Comparison of ENCODE assay signal across 2 cellular contexts in the genomic region with DNA sequence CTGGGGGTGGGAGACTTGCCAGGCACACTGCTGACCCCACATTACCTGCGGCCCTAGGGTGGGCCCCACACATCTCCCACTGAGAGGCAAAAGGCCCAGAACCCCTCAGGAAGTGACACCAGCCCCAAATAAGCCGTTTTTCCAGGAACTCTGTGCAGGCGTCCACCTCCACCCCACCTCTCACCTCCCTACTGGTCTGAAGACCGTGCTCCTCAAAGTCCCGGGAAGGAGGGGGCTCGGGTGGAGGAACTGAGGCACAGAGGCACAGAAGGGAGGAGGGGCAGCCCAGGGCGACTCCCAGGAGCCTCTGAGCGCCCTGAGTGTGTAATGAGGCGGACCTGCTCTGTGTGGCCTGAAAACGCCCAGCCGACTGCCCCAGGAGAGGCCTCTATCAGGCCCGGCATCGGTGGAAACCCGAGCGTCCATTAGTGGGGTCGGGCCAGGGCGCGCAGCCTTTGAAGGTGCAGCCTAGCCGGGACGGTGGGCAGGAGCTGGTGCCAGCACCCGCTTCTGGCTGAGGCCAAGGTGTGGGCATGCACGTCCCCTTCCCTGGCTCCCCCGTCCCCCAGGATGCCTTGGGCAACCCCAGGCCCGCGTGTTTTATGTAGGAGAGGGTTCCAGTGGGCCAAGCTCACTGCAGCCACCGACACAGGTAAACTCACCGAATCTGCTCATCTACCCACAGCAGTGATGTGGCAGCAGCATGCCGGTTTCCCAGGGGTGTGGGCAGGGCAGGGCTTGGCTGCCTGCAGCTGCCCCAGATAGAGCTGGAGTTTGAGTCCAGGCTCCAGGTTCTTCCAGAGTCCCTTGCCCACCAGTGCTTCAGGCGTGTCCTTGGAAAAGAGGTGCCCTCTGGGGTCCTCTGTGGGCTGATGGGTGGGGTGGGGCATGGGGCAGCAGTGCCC.
TF ChIP-seq lines count a peak whose summit lies in the region.

No MANE protein-coding gene starts in this region.

TF ChIP-seq in HEK293, 187 proteins besides CTCF, POLR2A, EP300 and RAD21 (continued from another document):
- TF ChIP-seq, protein P1, sequence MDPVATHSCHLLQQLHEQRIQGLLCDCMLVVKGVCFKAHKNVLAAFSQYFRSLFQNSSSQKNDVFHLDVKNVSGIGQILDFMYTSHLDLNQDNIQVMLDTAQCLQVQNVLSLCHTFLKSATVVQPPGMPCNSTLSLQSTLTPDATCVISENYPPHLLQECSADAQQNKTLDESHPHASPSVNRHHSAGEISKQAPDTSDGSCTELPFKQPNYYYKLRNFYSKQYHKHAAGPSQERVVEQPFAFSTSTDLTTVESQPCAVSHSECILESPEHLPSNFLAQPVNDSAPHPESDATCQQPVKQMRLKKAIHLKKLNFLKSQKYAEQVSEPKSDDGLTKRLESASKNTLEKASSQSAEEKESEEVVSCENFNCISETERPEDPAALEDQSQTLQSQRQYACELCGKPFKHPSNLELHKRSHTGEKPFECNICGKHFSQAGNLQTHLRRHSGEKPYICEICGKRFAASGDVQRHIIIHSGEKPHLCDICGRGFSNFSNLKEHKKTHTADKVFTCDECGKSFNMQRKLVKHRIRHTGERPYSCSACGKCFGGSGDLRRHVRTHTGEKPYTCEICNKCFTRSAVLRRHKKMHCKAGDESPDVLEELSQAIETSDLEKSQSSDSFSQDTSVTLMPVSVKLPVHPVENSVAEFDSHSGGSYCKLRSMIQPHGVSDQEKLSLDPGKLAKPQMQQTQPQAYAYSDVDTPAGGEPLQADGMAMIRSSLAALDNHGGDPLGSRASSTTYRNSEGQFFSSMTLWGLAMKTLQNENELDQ (tag by site-specific recombination; IDR thresholded peaks at IDR 0.05; ENCODE audit: low read depth): no peak
TF ChIP-seq in HEK293: peak in this region for 1.

TF ChIP-seq in SK-N-SH treated with all-trans-retinoic acid at 6 μM for 48 hours, 23 proteins besides CTCF, POLR2A, EP300 and RAD21 (continued from another document):
- TF ChIP-seq TSHZ2 (CRISPR knock-in tag; IDR thresholded peaks at IDR 0.05): no peak
- peak; percentile 26; the same call in 1 of the 2 replicates for TF ChIP-seq BACH2 (CRISPR knock-in tag; IDR thresholded peaks at IDR 0.05; ENCODE audit: borderline replicate concordance)
- TF ChIP-seq PATZ1 (CRISPR knock-in tag; IDR thresholded peaks at IDR 0.05; ENCODE audit: borderline replicate concordance): no peak
- no peak for TF ChIP-seq OSR1 (CRISPR knock-in tag; IDR thresholded peaks at IDR 0.05)
TF ChIP-seq in SK-N-SH treated with all-trans-retinoic acid at 6 μM for 48 hours: peak in this region for 1.
